ENCODE assay signal across 8 cellular contexts in genomic region chr1:58780586-58781452, GRCh38. TPM values are rescaled to one million over a fixed set of nuclear protein-coding genes. Genes with fewer than 3 reads are reported as not detected.
DNase-seq lines count a peak whose midpoint lies in the region; ATAC-seq and TF ChIP-seq lines count a peak whose summit lies in the region.

No MANE protein-coding gene starts in this region.

- peaks cover 33% of the 10 kb centered on the region for H3K4me1 Mint-ChIP-seq in chondrocyte (ENCODE audit: low read depth)

- H3K27ac Mint-ChIP-seq in chondrocyte (ENCODE audit: unreplicated experiment): peak overlapping the region; percentile 78

- peak overlapping the region; percentile 99 for H3K9ac ChIP-seq in mucosa of stomach (ENCODE audit: low read length)

- DNase-seq in EL: peak; percentile 57
- DNase-seq in NCI-H2029 treated with DMSO at 0.1 percent for 48 hours (lab: John Stamatoyannopoulos, UW): peak; percentile 89
- no peak for DNase-seq in chondrocyte (ENCODE audit: low spot score)
- no peak for DNase-seq in dedifferentiated amniotic fluid mesenchymal stem cell (ENCODE audit: extremely low spot score)
- no peak for DNase-seq in NCI-H2227 treated with DMSO at 0.1 percent for 48 hours (lab: John Stamatoyannopoulos, UW)

- H3K9me3 Mint-ChIP-seq in chondrocyte (ENCODE audit: low read depth): no peaks in the 10 kb centered on the region

- no peaks in the 10 kb centered on the region for H3K4me1 ChIP-seq in mucosa of stomach (ENCODE audit: control insufficient read depth, insufficient read depth, low read length)

- ATAC-seq in HG02678 (IDR thresholded peaks at IDR 0.05; ENCODE audit: unreplicated experiment) (no peak), HG03039 (IDR thresholded peaks at IDR 0.05; ENCODE audit: unreplicated experiment) (no peak)

- H3K4me3 Mint-ChIP-seq in chondrocyte (ENCODE audit: unreplicated experiment): peak overlapping the region; percentile 88

- H3K27me3 ChIP-seq in mucosa of stomach (ENCODE audit: control insufficient read depth, insufficient read depth, low read length): no peaks in the 10 kb centered on the region

- peaks cover 8% of the 10 kb centered on the region for H3K36me3 ChIP-seq in mucosa of stomach (ENCODE audit: control insufficient read depth, insufficient read depth, low read length)

- peaks cover 16% of the 10 kb centered on the region for H3K36me3 Mint-ChIP-seq in chondrocyte (ENCODE audit: low read depth)

- no peaks in the 10 kb centered on the region for H3K27me3 Mint-ChIP-seq in chondrocyte (ENCODE audit: low read depth)

- no peak for TF ChIP-seq CTCF in chondrocyte (IDR thresholded peaks at IDR 0.05)

- H3K4me3 ChIP-seq in mucosa of stomach (ENCODE audit: low read length): no peak overlapping the region

- H3K9me3 ChIP-seq in mucosa of stomach (ENCODE audit: control insufficient read depth, low read length): no peaks in the 10 kb centered on the region

RNA-seq across cellular contexts. Expression of gene JUN, which starts 3.0 kb away (rescaled TPM):
- 74.9 to 98.8 TPM (median 92.3 TPM) in 3 replicates for total RNA-seq in chondrocyte

Comparison
In these comparisons a context has a peak if more than half of its experiments do, and no peak if none do; other contexts are left out.
1. DNase-seq: peak in EL (single experiment) and NCI-H2029 treated with DMSO at 0.1 percent for 48 hours (single experiment); none in chondrocyte (single experiment), dedifferentiated amniotic fluid mesenchymal stem cell (single experiment) and NCI-H2227 treated with DMSO at 0.1 percent for 48 hours (single experiment).